ENCODE assay signal across 25 cellular contexts in genomic region chr1:54611621-54612020, GRCh38. TPM values are rescaled to one million over a fixed set of nuclear protein-coding genes. Genes with fewer than 3 reads are reported as not detected.
DNase-seq lines count a peak whose midpoint lies in the region; ATAC-seq and TF ChIP-seq lines count a peak whose summit lies in the region.
"Had no signal": no experiment of that assay in that cellular context is flagged by ENCODE, and none has a peak within 500 bp of the region (broad histone marks: within the 10 kb centered on the region; RNA-seq: fewer than 3 reads in every experiment).

No MANE protein-coding gene starts in this region.

- no peaks in the 10 kb centered on the region for H3K79me1 ChIP-seq in mesendoderm (ENCODE audit: low read length)

- no peaks in the 10 kb centered on the region for H3K36me3 Mint-ChIP-seq in WTC11
- H3K36me3 Mint-ChIP-seq in activated T-helper 2 cell treated with anti-CD3 and anti-CD28 coated beads, Interferon-gamma antibody, Interleukin-2, Interleukin-4, amounts not matched to agents 10 μg/mL and 5 μg/mL and 100 μg/mL, durations not matched to agents 14 hours and 24 hours and 36 hours (ENCODE audit: low read depth), result no peaks in the 10 kb centered on the region
- H3K36me3 Mint-ChIP-seq: CD8-positive, alpha-beta T cell had no signal

- no peaks in the 10 kb centered on the region for H3K4me1 ChIP-seq in mesendoderm (ENCODE audit: control insufficient read depth, low read depth, low read length)

- H2AK5ac ChIP-seq in mesendoderm (ENCODE audit: low read length), result no peak overlapping the region

- no peaks in the 10 kb centered on the region for H3K9me3 Mint-ChIP-seq in WTC11
- no peaks in the 10 kb centered on the region for H3K9me3 Mint-ChIP-seq in activated T-helper 2 cell treated with anti-CD3 and anti-CD28 coated beads, Interferon-gamma antibody, Interleukin-2, Interleukin-4, amounts not matched to agents 10 μg/mL and 5 μg/mL and 100 μg/mL, durations not matched to agents 14 hours and 24 hours and 36 hours
- H3K9me3 Mint-ChIP-seq: CD8-positive, alpha-beta T cell had no signal

- H3K79me2 ChIP-seq in mesendoderm (ENCODE audit: control insufficient read depth, insufficient read depth, low read length), result no peaks in the 10 kb centered on the region

- no peak overlapping the region for H3K4me3 Mint-ChIP-seq in WTC11
- no peak overlapping the region for H3K4me3 Mint-ChIP-seq in activated T-helper 2 cell treated with anti-CD3 and anti-CD28 coated beads, Interferon-gamma antibody, Interleukin-2, Interleukin-4, amounts not matched to agents 10 μg/mL and 5 μg/mL and 100 μg/mL, durations not matched to agents 14 hours and 24 hours and 36 hours (ENCODE audit: low read depth)
- H3K4me3 Mint-ChIP-seq: CD8-positive, alpha-beta T cell had no signal

- no peak overlapping the region for H4K5ac ChIP-seq in mesendoderm (ENCODE audit: low read length)

- peaks cover 24% of the 10 kb centered on the region for H3K4me1 Mint-ChIP-seq in WTC11
- no peaks in the 10 kb centered on the region for H3K4me1 Mint-ChIP-seq in activated T-helper 2 cell treated with anti-CD3 and anti-CD28 coated beads, Interferon-gamma antibody, Interleukin-2, Interleukin-4, amounts not matched to agents 10 μg/mL and 5 μg/mL and 100 μg/mL, durations not matched to agents 14 hours and 24 hours and 36 hours (ENCODE audit: low read depth)

- no peak overlapping the region for H4K8ac ChIP-seq in mesendoderm (ENCODE audit: low read depth, low read length)

- CTCF ChIA-PET in WTC11 (lab: Charles Lee), result interaction anchor here (0.6 to 2.1 kb wide), 3 partner anchors 64 to 215 kb away, joined by 3 to 12 read pairs (median 3); partner anchors contain the start of gene ACOT11

- no peak overlapping the region for H2BK120ac ChIP-seq in mesendoderm (ENCODE audit: low read depth, low read length)

- no peak overlapping the region for H3K4me3 ChIP-seq in coronary artery
- H3K4me3 ChIP-seq in mesendoderm (ENCODE audit: low read length), result no peak overlapping the region

- no peak overlapping the region for H3K4me2 ChIP-seq in mesendoderm (ENCODE audit: low read length)
- H3K4me2 ChIP-seq: SK-N-SH had no signal

- POLR2A ChIA-PET in WTC11 (lab: Charles Lee), result no interaction called here

- no peak overlapping the region for H2BK5ac ChIP-seq in mesendoderm (ENCODE audit: low read length)

- no peaks in the 10 kb centered on the region for H3K36me3 ChIP-seq in mesendoderm (ENCODE audit: control insufficient read depth, insufficient read depth, low read length)

- H3K9ac ChIP-seq in mesendoderm (ENCODE audit: low read length), result no peak overlapping the region
- H3K9ac ChIP-seq: SK-N-SH had no signal

- no peak overlapping the region for H3K56ac ChIP-seq in mesendoderm (ENCODE audit: low read length)

- H3K27ac Mint-ChIP-seq in WTC11, result no peak overlapping the region
- H3K27ac Mint-ChIP-seq in activated T-helper 2 cell treated with anti-CD3 and anti-CD28 coated beads, Interferon-gamma antibody, Interleukin-2, Interleukin-4, amounts not matched to agents 10 μg/mL and 5 μg/mL and 100 μg/mL, durations not matched to agents 14 hours and 24 hours and 36 hours, result no peak overlapping the region
- H3K27ac Mint-ChIP-seq: CD8-positive, alpha-beta T cell had no signal

- peak; percentile 45 for DNase-seq in NCI-H82 (lab: John Stamatoyannopoulos, UW)
- no peak for DNase-seq in NCI-H82 treated with DMSO at 0.1 percent for 48 hours (lab: John Stamatoyannopoulos, UW; ENCODE audit: unreplicated experiment)
- DNase-seq in coronary artery (ENCODE audit: low spot score), result peak; percentile 50
- no peak for DNase-seq in mesendoderm
- no peak for DNase-seq in WTC11 (ENCODE audit: low spot score)
- no peak for DNase-seq in activated T-helper 2 cell treated with anti-CD3 and anti-CD28 coated beads, Interferon-gamma antibody, Interleukin-2, Interleukin-4, amounts not matched to agents 10 μg/mL and 5 μg/mL and 100 μg/mL, durations not matched to agents 14 hours and 24 hours and 36 hours (ENCODE audit: low spot score)
- DNase-seq in GM19240 (ENCODE audit: insufficient read length, low spot score), result no peak
- no peak for DNase-seq in kidney tubule cell (ENCODE audit: low spot score)
- DNase-seq: AML-193; C1 segment of cervical spinal cord; CD8-positive, alpha-beta T cell; DMS53; GDM1; HCEC 1CT; KG1; NCI-H1092; NCI-H1436 treated with DMSO at 0.1 percent for 48 hours; NCI-H2081; NCI-H446 treated with DMSO at 0.1 percent for 48 hours; NCI-H526 treated with DMSO at 0.1 percent for 48 hours; SIG-M5; SK-N-SH had no signal

- no peaks in the 10 kb centered on the region for H3K27me3 ChIP-seq in mesendoderm (ENCODE audit: insufficient read depth, low read length, poor library complexity)

- no peak overlapping the region for H2BK15ac ChIP-seq in mesendoderm (replicated peaks; ENCODE audit: low read depth)

- H3K27ac ChIP-seq in coronary artery (no peak overlapping the region), mesendoderm (ENCODE audit: low read depth, low read length) (no peak overlapping the region)
- H3K27ac ChIP-seq: RWPE1 had no signal

- no peak overlapping the region for H3K4ac ChIP-seq in mesendoderm (ENCODE audit: low read depth, low read length)

- ATAC-seq in WTC11, result no peak
- ATAC-seq: CD8-positive, alpha-beta T cell had no signal

- intact Hi-C loops in activated T-helper 2 cell treated with anti-CD3 and anti-CD28 coated beads, Interferon-gamma antibody, Interleukin-2, Interleukin-4, amounts not matched to agents 10 μg/mL and 5 μg/mL and 100 μg/mL, durations not matched to agents 14 hours and 24 hours and 36 hours (cut with micrococcal nuclease), result no loop called here

- H3K27me3 Mint-ChIP-seq in WTC11 (ENCODE audit: low read depth), result no peaks in the 10 kb centered on the region
- no peaks in the 10 kb centered on the region for H3K27me3 Mint-ChIP-seq in activated T-helper 2 cell treated with anti-CD3 and anti-CD28 coated beads, Interferon-gamma antibody, Interleukin-2, Interleukin-4, amounts not matched to agents 10 μg/mL and 5 μg/mL and 100 μg/mL, durations not matched to agents 14 hours and 24 hours and 36 hours (ENCODE audit: low read depth)

- TF ChIP-seq CTCF in coronary artery (IDR thresholded peaks at IDR 0.05) (no peak), WTC11 (IDR thresholded peaks at IDR 0.05) (no peak)

- H3K23ac ChIP-seq in mesendoderm (ENCODE audit: low read length), result peak overlapping the region; percentile 80

- no CpG with 5 or more reads among the region's 8 CpGs for WGBS in mesendoderm (ENCODE audit: extremely low coverage, insufficient coverage, low lambda C conversion rate)

- no peak overlapping the region for H3K18ac ChIP-seq in mesendoderm (ENCODE audit: low read length)

TF ChIP-seq in WTC11, 78 proteins besides CTCF, POLR2A, EP300 and RAD21 (continues in another document):
- TF ChIP-seq ZNF416 (CRISPR knock-in tag; IDR thresholded peaks at IDR 0.05) (no peak), ARID4B (CRISPR knock-in tag; IDR thresholded peaks at IDR 0.05; ENCODE audit: borderline replicate concordance) (no peak), CDX4 (CRISPR knock-in tag; IDR thresholded peaks at IDR 0.05; ENCODE audit: borderline replicate concordance) (no peak), ZNF232 (CRISPR knock-in tag; IDR thresholded peaks at IDR 0.05) (no peak), ZNF423 (CRISPR knock-in tag; IDR thresholded peaks at IDR 0.05) (no peak)

RNA-seq across cellular contexts. Expression of gene FAM151A, which starts 11.7 kb away (rescaled TPM):
- not detected for polyA plus RNA-seq in mesendoderm (2013, experiment 1 of 2)
- not detected for polyA plus RNA-seq in mesendoderm (2013, experiment 2 of 2)
- 0.11 TPM in 1 of 3 replicates, not detected in the others for total RNA-seq in WTC11 (2021)
- not detected in 2 replicates for total RNA-seq in activated T-helper 2 cell treated with anti-CD3 and anti-CD28 coated beads, Interferon-gamma antibody, Interleukin-2, Interleukin-4, amounts not matched to agents 10 μg/mL and 5 μg/mL and 100 μg/mL, durations not matched to agents 14 hours and 24 hours and 36 hours
- total RNA-seq: A172; CD8-positive, alpha-beta T cell had no signal
- polyA plus RNA-seq: AG04450, SK-N-SH had no signal

RNA-seq across cellular contexts. Expression of gene MROH7, which starts 30.0 kb away (rescaled TPM):
- 0.03 TPM for polyA plus RNA-seq in mesendoderm (2013, experiment 1 of 2)
- polyA plus RNA-seq in mesendoderm (2013, experiment 2 of 2), result 0.01 TPM
- total RNA-seq in WTC11 (2021), result 0.13 to 0.44 TPM (median 0.41 TPM) in 3 replicates
- total RNA-seq in activated T-helper 2 cell treated with anti-CD3 and anti-CD28 coated beads, Interferon-gamma antibody, Interleukin-2, Interleukin-4, amounts not matched to agents 10 μg/mL and 5 μg/mL and 100 μg/mL, durations not matched to agents 14 hours and 24 hours and 36 hours, result 0.16 TPM in 2 replicates
- total RNA-seq: A172; CD8-positive, alpha-beta T cell had no signal
- polyA plus RNA-seq: AG04450 had no signal

Comparison
In these comparisons a context has a peak if more than half of its experiments do, and no peak if none do; other contexts are left out.
1. DNase-seq: peak in NCI-H82 (single experiment) and coronary artery (single experiment); none in NCI-H82 treated with DMSO at 0.1 percent for 48 hours (single experiment), mesendoderm (single experiment), WTC11 (single experiment), activated T-helper 2 cell treated with anti-CD3 and anti-CD28 coated beads, Interferon-gamma antibody, Interleukin-2, Interleukin-4, amounts not matched to agents 10 μg/mL and 5 μg/mL and 100 μg/mL, durations not matched to agents 14 hours and 24 hours and 36 hours (single experiment), GM19240 (single experiment) and kidney tubule cell (single experiment).